In genomic region chr1:151047591-151047924, GRCh38 we compare ENCODE assay signal across 1 cellular context.
TF ChIP-seq lines count a peak whose summit lies in the region.

TSS of gene C1orf56 (plus strand) at chr1:151047751. CDS start at chr1:151047848, 97 bp downstream.

TF ChIP-seq in HepG2, 621 proteins besides CTCF, POLR2A, EP300 and RAD21 (continued from another document and continues in another):
- TF ChIP-seq, protein P1, sequence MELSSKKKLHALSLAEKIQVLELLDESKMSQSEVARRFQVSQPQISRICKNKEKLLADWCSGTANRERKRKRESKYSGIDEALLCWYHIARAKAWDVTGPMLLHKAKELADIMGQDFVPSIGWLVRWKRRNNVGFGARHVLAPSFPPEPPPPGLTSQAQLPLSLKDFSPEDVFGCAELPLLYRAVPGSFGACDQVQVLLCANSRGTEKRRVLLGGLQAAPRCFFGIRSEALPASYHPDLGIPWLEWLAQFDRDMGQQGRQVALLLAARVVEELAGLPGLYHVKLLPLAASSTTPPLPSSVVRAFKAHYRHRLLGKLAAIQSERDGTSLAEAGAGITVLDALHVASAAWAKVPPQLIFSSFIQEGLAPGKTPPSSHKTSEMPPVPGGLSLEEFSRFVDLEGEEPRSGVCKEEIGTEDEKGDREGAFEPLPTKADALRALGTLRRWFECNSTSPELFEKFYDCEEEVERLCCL (CRISPR knock-in tag; IDR thresholded peaks at IDR 0.05; ENCODE audit: borderline replicate concordance): no peak
- TF ChIP-seq ETV6 (CRISPR knock-in tag; conservative IDR thresholded peaks at IDR 0.05) (no peak), ARID4A (CRISPR knock-in tag; IDR thresholded peaks at IDR 0.05; ENCODE audit: borderline replicate concordance) (no peak), GTF2F1 (IDR thresholded peaks at IDR 0.05; ENCODE audit: low read length) (no peak), ZFP41 (CRISPR knock-in tag; IDR thresholded peaks at IDR 0.05; ENCODE audit: borderline replicate concordance) (no peak), ZZZ3 (CRISPR knock-in tag; IDR thresholded peaks at IDR 0.05; ENCODE audit: borderline replicate concordance) (no peak), ZNF331 (CRISPR knock-in tag; IDR thresholded peaks at IDR 0.05) (0 out of 2 replicates have a peak, but pooled peaks have one; percentile 38), ZNF335 (CRISPR knock-in tag; IDR thresholded peaks at IDR 0.05) (no peak), CHD4 (IDR thresholded peaks at IDR 0.05; ENCODE audit: borderline replicate concordance, low read length) (no peak), ZNF33A (CRISPR knock-in tag; IDR thresholded peaks at IDR 0.05; ENCODE audit: borderline replicate concordance) (no peak), ZNF552 (CRISPR knock-in tag; IDR thresholded peaks at IDR 0.05; ENCODE audit: borderline replicate concordance) (no peak), POGK (CRISPR knock-in tag; conservative IDR thresholded peaks at IDR 0.05) (peak; percentile 27; the same call in 1 of the 2 replicates), RFX3 (CRISPR knock-in tag; IDR thresholded peaks at IDR 0.05) (no peak), REST (IDR thresholded peaks at IDR 0.05; ENCODE audit: borderline replicate concordance in 1 of 2, low read depth in 1 of 2, low read length in 2 of 2) (no peak), ARNTL (CRISPR knock-in tag; IDR thresholded peaks at IDR 0.05) (0 out of 2 replicates have a peak, but pooled peaks have one; percentile 16), ZSCAN9 (CRISPR knock-in tag; IDR thresholded peaks at IDR 0.05; ENCODE audit: borderline replicate concordance) (no peak), FOSL2 (CRISPR knock-in tag; IDR thresholded peaks at IDR 0.05) (no peak), ZNF382 (CRISPR knock-in tag; IDR thresholded peaks at IDR 0.05; ENCODE audit: borderline replicate concordance) (no peak), ZBTB42 (CRISPR knock-in tag; IDR thresholded peaks at IDR 0.05) (no peak), RBFOX2 (IDR thresholded peaks at IDR 0.05; ENCODE audit: low read depth, low read length) (peak; percentile 81), ATF1 (CRISPR knock-in tag; IDR thresholded peaks at IDR 0.05) (no peak), ZNF292 (CRISPR knock-in tag; IDR thresholded peaks at IDR 0.05; ENCODE audit: borderline replicate concordance, low read depth) (peak; percentile 14; the same call in 1 of the 2 replicates), KAT7 (CRISPR knock-in tag; IDR thresholded peaks at IDR 0.05; ENCODE audit: borderline replicate concordance) (0 out of 2 replicates have a peak, but pooled peaks have one; percentile 15), HOMEZ (CRISPR knock-in tag; IDR thresholded peaks at IDR 0.05; ENCODE audit: low read depth) (no peak), REPIN1 (CRISPR knock-in tag; IDR thresholded peaks at IDR 0.05; ENCODE audit: borderline replicate concordance, low read depth) (no peak), ZNF800 (CRISPR knock-in tag; IDR thresholded peaks at IDR 0.05) (no peak), POLR2AphosphoS5 (IDR thresholded peaks at IDR 0.05; ENCODE audit: low read depth, low read length) (peak; percentile 65), HES4 (CRISPR knock-in tag; IDR thresholded peaks at IDR 0.05; ENCODE audit: borderline replicate concordance) (no peak), MYPOP (CRISPR knock-in tag; IDR thresholded peaks at IDR 0.05) (0 out of 2 replicates have a peak, but pooled peaks have one; percentile 58), FOXK2 (IDR thresholded peaks at IDR 0.05) (no peak), SYNCRIP (IDR thresholded peaks at IDR 0.05; ENCODE audit: insufficient read depth, low read depth, low read length) (no peak), NR0B2 (CRISPR knock-in tag; IDR thresholded peaks at IDR 0.05) (no peak)
- TF ChIP-seq, protein P2, sequence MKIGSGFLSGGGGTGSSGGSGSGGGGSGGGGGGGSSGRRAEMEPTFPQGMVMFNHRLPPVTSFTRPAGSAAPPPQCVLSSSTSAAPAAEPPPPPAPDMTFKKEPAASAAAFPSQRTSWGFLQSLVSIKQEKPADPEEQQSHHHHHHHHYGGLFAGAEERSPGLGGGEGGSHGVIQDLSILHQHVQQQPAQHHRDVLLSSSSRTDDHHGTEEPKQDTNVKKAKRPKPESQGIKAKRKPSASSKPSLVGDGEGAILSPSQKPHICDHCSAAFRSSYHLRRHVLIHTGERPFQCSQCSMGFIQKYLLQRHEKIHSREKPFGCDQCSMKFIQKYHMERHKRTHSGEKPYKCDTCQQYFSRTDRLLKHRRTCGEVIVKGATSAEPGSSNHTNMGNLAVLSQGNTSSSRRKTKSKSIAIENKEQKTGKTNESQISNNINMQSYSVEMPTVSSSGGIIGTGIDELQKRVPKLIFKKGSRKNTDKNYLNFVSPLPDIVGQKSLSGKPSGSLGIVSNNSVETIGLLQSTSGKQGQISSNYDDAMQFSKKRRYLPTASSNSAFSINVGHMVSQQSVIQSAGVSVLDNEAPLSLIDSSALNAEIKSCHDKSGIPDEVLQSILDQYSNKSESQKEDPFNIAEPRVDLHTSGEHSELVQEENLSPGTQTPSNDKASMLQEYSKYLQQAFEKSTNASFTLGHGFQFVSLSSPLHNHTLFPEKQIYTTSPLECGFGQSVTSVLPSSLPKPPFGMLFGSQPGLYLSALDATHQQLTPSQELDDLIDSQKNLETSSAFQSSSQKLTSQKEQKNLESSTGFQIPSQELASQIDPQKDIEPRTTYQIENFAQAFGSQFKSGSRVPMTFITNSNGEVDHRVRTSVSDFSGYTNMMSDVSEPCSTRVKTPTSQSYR (CRISPR knock-in tag; IDR thresholded peaks at IDR 0.05; ENCODE audit: borderline replicate concordance): peak; percentile 71; the same call in 1 of the 2 replicates
- TF ChIP-seq, protein P3, sequence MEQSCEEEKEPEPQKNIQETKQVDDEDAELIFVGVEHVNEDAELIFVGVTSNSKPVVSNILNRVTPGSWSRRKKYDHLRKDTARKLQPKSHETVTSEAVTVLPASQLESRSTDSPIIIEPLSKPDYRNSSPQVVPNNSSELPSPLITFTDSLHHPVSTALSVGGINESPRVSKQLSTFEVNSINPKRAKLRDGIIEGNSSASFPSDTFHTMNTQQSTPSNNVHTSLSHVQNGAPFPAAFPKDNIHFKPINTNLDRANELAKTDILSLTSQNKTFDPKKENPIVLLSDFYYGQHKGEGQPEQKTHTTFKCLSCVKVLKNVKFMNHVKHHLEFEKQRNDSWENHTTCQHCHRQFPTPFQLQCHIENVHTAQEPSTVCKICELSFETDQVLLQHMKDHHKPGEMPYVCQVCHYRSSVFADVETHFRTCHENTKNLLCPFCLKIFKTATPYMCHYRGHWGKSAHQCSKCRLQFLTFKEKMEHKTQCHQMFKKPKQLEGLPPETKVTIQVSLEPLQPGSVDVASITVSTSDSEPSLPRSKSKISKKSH (CRISPR knock-in tag; IDR thresholded peaks at IDR 0.05; ENCODE audit: borderline replicate concordance): no peak
- TF ChIP-seq, protein P4, sequence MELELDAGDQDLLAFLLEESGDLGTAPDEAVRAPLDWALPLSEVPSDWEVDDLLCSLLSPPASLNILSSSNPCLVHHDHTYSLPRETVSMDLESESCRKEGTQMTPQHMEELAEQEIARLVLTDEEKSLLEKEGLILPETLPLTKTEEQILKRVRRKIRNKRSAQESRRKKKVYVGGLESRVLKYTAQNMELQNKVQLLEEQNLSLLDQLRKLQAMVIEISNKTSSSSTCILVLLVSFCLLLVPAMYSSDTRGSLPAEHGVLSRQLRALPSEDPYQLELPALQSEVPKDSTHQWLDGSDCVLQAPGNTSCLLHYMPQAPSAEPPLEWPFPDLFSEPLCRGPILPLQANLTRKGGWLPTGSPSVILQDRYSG (CRISPR knock-in tag; IDR thresholded peaks at IDR 0.05): no peak
